In genomic region chr9:2093920-2094597, GRCh38 we compare ENCODE assay signal across 14 cellular contexts.
DNase-seq lines count a peak whose midpoint lies in the region; ATAC-seq and TF ChIP-seq lines count a peak whose summit lies in the region.
"Had no signal": no experiment of that assay in that cellular context is flagged by ENCODE, and none has a peak within 500 bp of the region (broad histone marks: within the 10 kb centered on the region; RNA-seq: fewer than 3 reads in every experiment).

No MANE protein-coding gene starts in this region.

- TF ChIP-seq CTCF in MCF 10A (IDR thresholded peaks at IDR 0.05; ENCODE audit: unreplicated experiment), result no peak
- TF ChIP-seq CTCF in breast epithelium (IDR thresholded peaks at IDR 0.05), result no peak
- TF ChIP-seq CTCF in upper lobe of left lung (IDR thresholded peaks at IDR 0.05), result no peak

- H3K36me3 ChIP-seq in breast epithelium (peaks cover 4% of the 10 kb centered on the region), upper lobe of left lung (peaks cover 7 to 82% (median 34%) of the 10 kb centered on the region in 4 donors)

- no peaks in the 10 kb centered on the region for H3K4me1 ChIP-seq in breast epithelium
- H3K4me1 ChIP-seq in upper lobe of left lung, result peaks cover 0 to 22% (median 9%) of the 10 kb centered on the region in 4 donors

- POLR2A ChIA-PET in MCF 10A (lab: Yijun Ruan, JAX), result interaction anchor here (0.9 kb wide), 1 partner anchor 34 kb away, joined by 3 read pairs; no protein-coding TSS in a partner anchor

- no peaks in the 10 kb centered on the region for H3K27me3 ChIP-seq in breast epithelium
- no peaks in the 10 kb centered on the region for H3K27me3 ChIP-seq in upper lobe of left lung
- H3K27me3 ChIP-seq: BLaER1 had no signal

- peak; percentile 20 for DNase-seq in MCF 10A (ENCODE audit: unreplicated experiment)
- DNase-seq in breast epithelium (ENCODE audit: low spot score in 2 of 2), result no peak
- peak; percentile 86 for DNase-seq in astrocyte of the hippocampus (ENCODE audit: low read depth, low spot score)
- DNase-seq in hepatic stellate cell (ENCODE audit: low spot score), result peak; percentile 25
- peak in 1 of 2 donors; percentile 82 for DNase-seq in upper lobe of left lung
- DNase-seq in activated CD4-positive, alpha-beta T cell treated with anti-CD3 and anti-CD28 coated beads, Interleukin-2, amount 50 U/mL, for 4 hours, result no peak
- DNase-seq in OCI-M1 (lab: John Stamatoyannopoulos, UW), result no peak
- DNase-seq: naive B cell, NCI-H69, SW 1271 had no signal

- H3K4me1 Mint-ChIP-seq in MCF 10A (ENCODE audit: insufficient read depth, unreplicated experiment), result no peaks in the 10 kb centered on the region
- H3K4me1 Mint-ChIP-seq: naive B cell; stimulated activated memory B cell treated with anti-CD40 and anti-IgM and Interleukin-4, amounts not matched to agents 10 μg/mL and 1 μg/mL and 100 μg/mL, for 72 hours had no signal

- H3K9me3 Mint-ChIP-seq in MCF 10A (ENCODE audit: unreplicated experiment), result no peaks in the 10 kb centered on the region
- H3K9me3 Mint-ChIP-seq: naive B cell had no signal

- H3K36me3 Mint-ChIP-seq in MCF 10A (ENCODE audit: insufficient read depth, unreplicated experiment), result peaks cover 56% of the 10 kb centered on the region

- no peaks in the 10 kb centered on the region for H3K27me3 Mint-ChIP-seq in MCF 10A (ENCODE audit: insufficient read depth, unreplicated experiment)
- H3K27me3 Mint-ChIP-seq: naive B cell; stimulated activated memory B cell treated with anti-CD40 and anti-IgM and Interleukin-4, amounts not matched to agents 10 μg/mL and 1 μg/mL and 100 μg/mL, for 72 hours had no signal

- ATAC-seq in upper lobe of left lung (ENCODE audit: low FRiP score in 2 of 2), result peak; percentile 74 to 94
- ATAC-seq in HG03520 (IDR thresholded peaks at IDR 0.05; ENCODE audit: unreplicated experiment), result no peak
- ATAC-seq: GM12878; stimulated activated memory B cell treated with anti-CD40 and anti-IgM and Interleukin-4, amounts not matched to agents 10 μg/mL and 1 μg/mL and 100 μg/mL, for 72 hours had no signal

- H3K9me3 ChIP-seq in breast epithelium, result no peaks in the 10 kb centered on the region
- no peaks in the 10 kb centered on the region for H3K9me3 ChIP-seq in upper lobe of left lung

- no peak overlapping the region for H3K4me3 ChIP-seq in breast epithelium
- H3K4me3 ChIP-seq in upper lobe of left lung, result no peak overlapping the region
- H3K4me3 ChIP-seq: BLaER1, GM12878 had no signal

- H3K27ac Mint-ChIP-seq in MCF 10A (ENCODE audit: low read depth, unreplicated experiment), result no peak overlapping the region
- H3K27ac Mint-ChIP-seq: stimulated activated memory B cell treated with anti-CD40 and anti-IgM and Interleukin-4, amounts not matched to agents 10 μg/mL and 1 μg/mL and 100 μg/mL, for 72 hours had no signal

- no peak for TF ChIP-seq POLR2A in breast epithelium (IDR thresholded peaks at IDR 0.05)
- peak in 1 of 4 donors; percentile 15 for TF ChIP-seq POLR2A in upper lobe of left lung (IDR thresholded peaks at IDR 0.05)

- no TSS peak for BruUV-seq in MCF 10A (replicated peaks; lab: Mats Ljungman, UMichigan)

- no peak overlapping the region for H3K4me3 Mint-ChIP-seq in MCF 10A (ENCODE audit: unreplicated experiment)
- H3K4me3 Mint-ChIP-seq: stimulated activated memory B cell treated with anti-CD40 and anti-IgM and Interleukin-4, amounts not matched to agents 10 μg/mL and 1 μg/mL and 100 μg/mL, for 72 hours had no signal

- TF ChIP-seq EP300 in upper lobe of left lung (IDR thresholded peaks at IDR 0.05), result no peak

- intact Hi-C loops in MCF 10A (cut with micrococcal nuclease) (no loop called here), breast epithelium (cut with DNase I; ENCODE audit: low total_unique reads) (loop anchor here (5.0 kb wide), 1 partner anchor 507 kb away; no protein-coding TSS in a partner anchor)

- no peak overlapping the region for H3K27ac ChIP-seq in breast epithelium
- H3K27ac ChIP-seq in upper lobe of left lung, result peak overlapping the region; percentile 34 to 63 (median 48)
- H3K27ac ChIP-seq: BLaER1 had no signal

- CTCF ChIA-PET in MCF 10A (lab: Yijun Ruan, JAX), result interaction anchor here (1.0 to 1.5 kb wide), 2 partner anchors 18 to 38 kb away, joined by 4 to 5 read pairs; no protein-coding TSS in a partner anchor

- WGBS in upper lobe of left lung, 2 donors, result 48 to 70% methylated on average over 2 of the region's 2 CpGs

Comparison
In these comparisons a context has a peak if more than half of its experiments do, and no peak if none do; other contexts are left out.
1. DNase-seq: peak in MCF 10A (single experiment), astrocyte of the hippocampus (single experiment) and hepatic stellate cell (single experiment); none in breast epithelium (0 of 2), activated CD4-positive, alpha-beta T cell treated with anti-CD3 and anti-CD28 coated beads, Interleukin-2, amount 50 U/mL, for 4 hours (0 of 2) and OCI-M1 (single experiment).
2. H3K27ac ChIP-seq: peak in upper lobe of left lung (4 of 4); none in breast epithelium (0 of 2).